ENCODE assay signal across 8 cellular contexts in the genomic region with DNA sequence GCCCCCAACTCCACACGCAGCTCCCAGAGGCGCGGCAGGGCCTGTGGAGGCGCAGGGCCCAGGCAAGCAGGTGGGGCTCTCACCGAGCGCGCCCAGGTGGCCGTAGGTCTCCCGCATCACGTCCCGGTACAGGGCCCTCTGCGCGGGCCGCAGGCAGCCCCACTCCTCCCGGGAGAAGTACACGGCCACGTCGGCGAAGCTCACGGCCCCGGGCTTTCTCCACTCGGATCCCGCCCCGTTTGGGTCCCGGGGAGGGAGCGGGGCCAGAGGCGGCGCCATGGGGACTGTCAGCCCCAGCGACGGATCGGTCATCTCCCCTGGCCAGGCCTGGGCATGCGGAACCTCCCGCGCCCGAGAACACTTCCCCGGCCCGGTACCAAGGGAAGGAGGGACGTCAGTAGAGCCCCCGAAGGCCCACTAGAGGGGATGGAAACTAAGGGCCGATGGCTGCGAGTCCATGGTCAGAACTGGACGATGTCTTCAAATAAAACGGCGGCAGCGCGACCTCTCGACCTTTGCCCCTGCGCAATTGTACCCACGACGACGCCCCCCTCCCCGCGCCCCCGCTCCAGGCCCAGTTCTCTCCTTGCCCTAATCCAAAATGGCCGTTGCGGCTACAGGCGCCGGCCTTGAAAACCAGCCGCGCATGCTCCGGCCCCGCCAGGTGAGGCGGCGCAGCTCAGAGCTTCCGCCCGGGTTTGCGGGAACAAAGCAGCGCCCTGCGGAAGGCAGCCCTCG.
DNase-seq lines count a peak whose midpoint lies in the region; ATAC-seq lines count a peak whose summit lies in the region.

A gene (minus strand): TSS at position 491 of the 738 bp plus-strand sequence. CDS start 179 bp downstream, at position 312.

- peak; percentile 64 for ATAC-seq in HG03159 (IDR thresholded peaks at IDR 0.05; ENCODE audit: unreplicated experiment)

- peak within 1 kb of the TSS; percentile 92 for H3K27ac ChIP-seq in caudate nucleus (ENCODE audit: low read depth, low read length)

- DNase-seq in SIG-M5 treated with dmso at 0.1 percent for 504 hours (lab: John Stamatoyannopoulos, UW; ENCODE audit: unreplicated experiment) (peak; percentile 74), SIG-M5 (lab: John Stamatoyannopoulos, UW) (no peak), NCI-H345 treated with DMSO at 0.1 percent for 48 hours (lab: John Stamatoyannopoulos, UW; ENCODE audit: unreplicated experiment) (peak; percentile 95), caudate nucleus (lab: John Stamatoyannopoulos, UW) (peak; percentile 44 to 95 (median 90)), islet precursor cell (peak; percentile 93)
- peak; percentile 82 for DNase-seq in activated CD4-positive, CD25-positive, alpha-beta regulatory T cell treated with anti-CD3 and anti-CD28 coated beads, Interleukin-2, amount 50 U/mL, for 16 hours (ENCODE audit: low read depth, low spot score)
- DNase-seq in stimulated activated CD4-positive, alpha-beta T cell treated with anti-CD3 and anti-CD28 coated beads, Interleukin-12 subunit alpha, Interleukin-12 subunit beta, amount 100 ng/mL, for 4 hours, result peak; percentile 92
